ENCODE assay signal across 1 cellular context in the genomic region with DNA sequence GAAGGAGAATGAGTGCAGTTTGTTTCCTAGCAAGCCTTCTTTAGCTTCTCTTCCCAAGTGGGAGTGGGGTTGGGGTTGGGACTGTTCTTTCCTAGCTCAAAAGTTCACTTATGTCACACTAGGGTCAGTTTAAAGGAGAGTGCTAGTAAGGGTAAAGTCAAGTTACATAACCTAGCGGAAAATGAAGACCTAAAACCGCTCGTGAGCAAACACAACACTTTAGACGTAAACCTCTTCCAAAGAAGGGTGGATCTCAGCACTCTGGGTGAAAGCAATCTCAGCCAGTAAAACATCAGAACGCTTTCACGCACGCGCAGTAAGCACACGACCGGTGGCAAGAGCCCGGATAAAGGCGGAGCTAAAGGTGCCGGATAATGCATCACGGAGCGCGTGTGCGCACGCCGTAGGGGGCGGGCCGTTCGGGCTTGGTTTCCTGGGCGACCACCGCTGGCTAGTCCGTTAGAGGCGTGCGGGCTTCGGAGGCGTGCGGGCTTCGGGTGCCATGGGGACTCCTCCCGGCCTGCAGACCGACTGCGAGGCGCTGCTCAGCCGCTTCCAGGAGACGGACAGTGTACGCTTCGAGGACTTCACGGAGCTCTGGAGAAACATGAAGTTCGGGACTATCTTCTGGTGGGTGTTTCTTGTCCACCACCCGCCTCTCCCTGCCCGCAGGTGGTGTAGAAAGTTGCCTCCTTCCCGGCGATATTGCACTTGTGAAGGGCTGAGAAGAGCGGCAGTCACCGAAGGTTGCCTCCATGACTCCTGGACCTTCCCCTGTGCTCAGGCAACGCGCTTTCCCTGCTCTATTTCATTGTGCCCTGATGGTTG.
TF ChIP-seq lines count a peak whose summit lies in the region.

SNAPC1 (plus strand) TSS at position 462 of the 828 bp plus-strand sequence; CDS start at position 503, 41 bp downstream.

TF ChIP-seq in K562, 482 proteins besides CTCF, POLR2A, EP300 and RAD21 (continued from another document and continues in another):
- TF ChIP-seq HDAC2 (IDR thresholded peaks at IDR 0.05) (no peak), CXXC5 (CRISPR knock-in tag; IDR thresholded peaks at IDR 0.05) (peak; percentile 89), ZBED1 (IDR thresholded peaks at IDR 0.05) (no peak), HOXB6 (CRISPR knock-in tag; IDR thresholded peaks at IDR 0.05; ENCODE audit: borderline replicate concordance) (no peak), POLR3A (IDR thresholded peaks at IDR 0.05; ENCODE audit: borderline replicate concordance, extremely low read depth, insufficient read depth, insufficient read length) (no peak), PTRF (tag; IDR thresholded peaks at IDR 0.05) (no peak), NCOA2 (IDR thresholded peaks at IDR 0.05; ENCODE audit: partially characterized antibody in 2 of 2) (no peak), SOX6 (IDR thresholded peaks at IDR 0.05) (no peak), PCBP1 (IDR thresholded peaks at IDR 0.05; ENCODE audit: low read depth, low read length, poor library complexity, severe bottlenecking) (no peak), PHF21A (IDR thresholded peaks at IDR 0.05; ENCODE audit: borderline replicate concordance, low read depth) (no peak), ZNF445 (CRISPR knock-in tag; IDR thresholded peaks at IDR 0.05; ENCODE audit: low read depth) (no peak), MAFK (IDR thresholded peaks at IDR 0.05; ENCODE audit: low read length) (no peak), PRPF4 (IDR thresholded peaks at IDR 0.05; ENCODE audit: insufficient read depth, low read depth, low read length, poor library complexity, severe bottlenecking) (no peak), BRCA1 (IDR thresholded peaks at IDR 0.05) (no peak), BRCA1 (CRISPR knock-in tag; IDR thresholded peaks at IDR 0.05) (no peak), ZBTB26 (CRISPR knock-in tag; IDR thresholded peaks at IDR 0.05) (no peak), HLTF (IDR thresholded peaks at IDR 0.05) (no peak), ZKSCAN1 (IDR thresholded peaks at IDR 0.05; ENCODE audit: low read depth, low read length) (no peak), RBM39 (optimal IDR thresholded peaks at IDR 0.05; ENCODE audit: low read depth, low read length) (no peak), EGR1 (conservative IDR thresholded peaks at IDR 0.05) (no peak), ZFX (CRISPR knock-in tag; IDR thresholded peaks at IDR 0.05) (peak; percentile 32; the same call in 1 of the 2 replicates), ZNF146 (CRISPR knock-in tag; IDR thresholded peaks at IDR 0.05; ENCODE audit: unreplicated experiment) (no peak), ATF7 (IDR thresholded peaks at IDR 0.05) (peak; percentile 14; the same call in 1 of the 2 replicates), MAFG (tag; conservative IDR thresholded peaks at IDR 0.05) (no peak), SUPT5H (IDR thresholded peaks at IDR 0.05) (peak; percentile 64), SRSF3 (IDR thresholded peaks at IDR 0.05; ENCODE audit: insufficient read depth, low read length) (no peak), ZNF431 (CRISPR knock-in tag; IDR thresholded peaks at IDR 0.05) (no peak), ESRRB (CRISPR knock-in tag; IDR thresholded peaks at IDR 0.05; ENCODE audit: borderline replicate concordance) (no peak), HOMEZ (CRISPR knock-in tag; IDR thresholded peaks at IDR 0.05) (no peak), ZNF668 (CRISPR knock-in tag; IDR thresholded peaks at IDR 0.05) (no peak), RAD51 (IDR thresholded peaks at IDR 0.05; ENCODE audit: borderline replicate concordance, low read depth) (no peak), ZKSCAN3 (CRISPR knock-in tag; IDR thresholded peaks at IDR 0.05) (no peak), GATAD2A (IDR thresholded peaks at IDR 0.05) (no peak), POLR3G (IDR thresholded peaks at IDR 0.05; ENCODE audit: extremely low read depth, insufficient read length, insufficient replicate concordance) (no peak), PRDM10 (IDR thresholded peaks at IDR 0.05; ENCODE audit: partially characterized antibody) (no peak), CBX8 (IDR thresholded peaks at IDR 0.05; ENCODE audit: borderline replicate concordance, extremely low read depth, low read depth, low read length, poor library complexity, severe bottlenecking) (no peak), TAF15 (IDR thresholded peaks at IDR 0.05; ENCODE audit: low read depth, low read length) (no peak), ELF4 (CRISPR knock-in tag; IDR thresholded peaks at IDR 0.05) (no peak), MIER1 (IDR thresholded peaks at IDR 0.05; ENCODE audit: low read depth) (no peak), TCFL5 (CRISPR knock-in tag; conservative IDR thresholded peaks at IDR 0.05) (no peak), YY1 (IDR thresholded peaks at IDR 0.05; ENCODE audit: borderline replicate concordance in 1 of 3, control insufficient read depth in 1 of 3, extremely low read depth in 1 of 3, insufficient read depth in 3 of 3, insufficient read length in 1 of 3, insufficient replicate concordance in 2 of 3, low read depth in 1 of 3, low read length in 2 of 3) (peak in 2 of 3 experiments; percentile 40 to 57), DLX4 (CRISPR knock-in tag; IDR thresholded peaks at IDR 0.05) (no peak), DDX20 (tag; IDR thresholded peaks at IDR 0.05; ENCODE audit: low read depth) (no peak), CGGBP1 (CRISPR knock-in tag; IDR thresholded peaks at IDR 0.05) (no peak), MEIS2 (IDR thresholded peaks at IDR 0.05; ENCODE audit: partially characterized antibody) (peak; percentile 63), CCNT2 (IDR thresholded peaks at IDR 0.05; ENCODE audit: borderline replicate concordance, extremely low read depth, insufficient read length, low read depth, low read length) (no peak), SLC30A9 (CRISPR knock-in tag; IDR thresholded peaks at IDR 0.05) (no peak), MED1 (CRISPR knock-in tag; IDR thresholded peaks at IDR 0.05; ENCODE audit: borderline replicate concordance) (no peak), NKRF (IDR thresholded peaks at IDR 0.05; ENCODE audit: borderline replicate concordance) (peak; percentile 82; the same call in 1 of the 2 replicates), SP2 (IDR thresholded peaks at IDR 0.05; ENCODE audit: extremely low read depth, low read depth, low read length, poor library complexity, severe bottlenecking) (no peak)
- TF ChIP-seq, protein P1, sequence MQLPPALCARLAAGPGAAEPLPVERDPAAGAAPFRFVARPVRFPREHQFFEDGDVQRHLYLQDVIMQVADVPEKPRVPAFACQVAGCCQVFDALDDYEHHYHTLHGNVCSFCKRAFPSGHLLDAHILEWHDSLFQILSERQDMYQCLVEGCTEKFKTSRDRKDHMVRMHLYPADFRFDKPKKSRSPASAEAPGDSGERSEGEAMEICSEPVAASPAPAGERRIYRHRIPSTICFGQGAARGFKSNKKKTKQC (CRISPR knock-in tag; IDR thresholded peaks at IDR 0.05): no peak
- TF ChIP-seq, protein P2, sequence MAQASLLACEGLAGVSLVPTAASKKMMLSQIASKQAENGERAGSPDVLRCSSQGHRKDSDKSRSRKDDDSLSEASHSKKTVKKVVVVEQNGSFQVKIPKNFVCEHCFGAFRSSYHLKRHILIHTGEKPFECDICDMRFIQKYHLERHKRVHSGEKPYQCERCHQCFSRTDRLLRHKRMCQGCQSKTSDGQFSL (CRISPR knock-in tag; IDR thresholded peaks at IDR 0.05): no peak
- TF ChIP-seq, protein P2 (tag; IDR thresholded peaks at IDR 0.05): no peak
- TF ChIP-seq, protein P3, sequence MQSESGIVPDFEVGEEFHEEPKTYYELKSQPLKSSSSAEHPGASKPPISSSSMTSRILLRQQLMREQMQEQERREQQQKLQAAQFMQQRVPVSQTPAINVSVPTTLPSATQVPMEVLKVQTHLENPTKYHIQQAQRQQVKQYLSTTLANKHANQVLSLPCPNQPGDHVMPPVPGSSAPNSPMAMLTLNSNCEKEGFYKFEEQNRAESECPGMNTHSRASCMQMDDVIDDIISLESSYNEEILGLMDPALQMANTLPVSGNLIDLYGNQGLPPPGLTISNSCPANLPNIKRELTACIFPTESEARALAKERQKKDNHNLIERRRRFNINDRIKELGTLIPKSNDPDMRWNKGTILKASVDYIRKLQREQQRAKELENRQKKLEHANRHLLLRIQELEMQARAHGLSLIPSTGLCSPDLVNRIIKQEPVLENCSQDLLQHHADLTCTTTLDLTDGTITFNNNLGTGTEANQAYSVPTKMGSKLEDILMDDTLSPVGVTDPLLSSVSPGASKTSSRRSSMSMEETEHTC (IDR thresholded peaks at IDR 0.05): no peak
- TF ChIP-seq, protein P4, sequence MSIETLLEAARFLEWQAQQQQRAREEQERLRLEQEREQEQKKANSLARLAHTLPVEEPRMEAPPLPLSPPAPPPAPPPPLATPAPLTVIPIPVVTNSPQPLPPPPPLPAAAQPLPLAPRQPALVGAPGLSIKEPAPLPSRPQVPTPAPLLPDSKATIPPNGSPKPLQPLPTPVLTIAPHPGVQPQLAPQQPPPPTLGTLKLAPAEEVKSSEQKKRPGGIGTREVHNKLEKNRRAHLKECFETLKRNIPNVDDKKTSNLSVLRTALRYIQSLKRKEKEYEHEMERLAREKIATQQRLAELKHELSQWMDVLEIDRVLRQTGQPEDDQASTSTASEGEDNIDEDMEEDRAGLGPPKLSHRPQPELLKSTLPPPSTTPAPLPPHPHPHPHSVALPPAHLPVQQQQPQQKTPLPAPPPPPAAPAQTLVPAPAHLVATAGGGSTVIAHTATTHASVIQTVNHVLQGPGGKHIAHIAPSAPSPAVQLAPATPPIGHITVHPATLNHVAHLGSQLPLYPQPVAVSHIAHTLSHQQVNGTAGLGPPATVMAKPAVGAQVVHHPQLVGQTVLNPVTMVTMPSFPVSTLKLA (conservative IDR thresholded peaks at IDR 0.05): peak; percentile 83 to 93
